In genomic region chr2:194883711-194884110, GRCh38 we compare ENCODE assay signal across 21 cellular contexts.
DNase-seq lines count a peak whose midpoint lies in the region; ATAC-seq lines count a peak whose summit lies in the region.
"Had no signal": no experiment of that assay in that cellular context is flagged by ENCODE, and none has a peak within 500 bp of the region (broad histone marks: within the 10 kb centered on the region; RNA-seq: fewer than 3 reads in every experiment).

No MANE protein-coding gene starts in this region.

- intact Hi-C loops in left ventricle myocardium superior (cut with micrococcal nuclease) (no loop called here), cardiac septum (cut with DNase I) (no loop called here)

- no peak for DNase-seq in left ventricle myocardium superior
- DNase-seq in cardiac septum (ENCODE audit: low spot score) = no peak
- peak; percentile 94 for DNase-seq in NCI-H2171 treated with DMSO at 0.1 percent for 48 hours (lab: John Stamatoyannopoulos, UW)
- peak; percentile 87 for DNase-seq in myocyte (ENCODE audit: low read depth)
- DNase-seq in activated CD8-positive, alpha-beta memory T cell treated with anti-CD3 and anti-CD28 coated beads, Interleukin-2, amount 50 U/mL, for 4 hours = no peak
- no peak for DNase-seq in LoVo (ENCODE audit: low spot score)
- no peak for DNase-seq in cerebellar nuclear complex (lab: John Stamatoyannopoulos, UW)
- no peak for DNase-seq in GM03348 (ENCODE audit: low spot score)
- DNase-seq: DMS79 treated with DMSO at 0.1 percent for 48 hours, NCI-H1092 treated with DMSO at 0.1 percent for 48 hours, NCI-H1436 treated with DMSO at 0.1 percent for 48 hours, NCI-H2029 treated with DMSO at 0.1 percent for 48 hours, NCI-H510A treated with DMSO at 0.1 percent for 48 hours, PC-9, SIG-M5, T-cell had no signal

- ATAC-seq in left ventricle myocardium superior = peak; percentile 45
- ATAC-seq: A549, GM23338, HepG2, K562, SK-N-SH treated with all-trans-retinoic acid at 6 μM for 48 hours, T-cell had no signal

Comparison
In these comparisons a context has a peak if more than half of its experiments do, and no peak if none do; other contexts are left out.
1. DNase-seq: peak in NCI-H2171 treated with DMSO at 0.1 percent for 48 hours (single experiment) and myocyte (single experiment); none in left ventricle myocardium superior (single experiment), cardiac septum (single experiment), activated CD8-positive, alpha-beta memory T cell treated with anti-CD3 and anti-CD28 coated beads, Interleukin-2, amount 50 U/mL, for 4 hours (single experiment), LoVo (single experiment), cerebellar nuclear complex (0 of 2) and GM03348 (single experiment).